ENCODE assay signal across 14 cellular contexts in genomic region chr3:104952587-104952986, GRCh38.
A peak's percentile ranks its signal among the peaks of the same experiment; 100 is the strongest.
DNase-seq lines count a peak whose midpoint lies in the region; ATAC-seq, FAIRE-seq and TF ChIP-seq lines count a peak whose summit lies in the region.
"Had no signal": no experiment of that assay in that cellular context is flagged by ENCODE, and none has a peak within 500 bp of the region (broad histone marks: within the 10 kb centered on the region; RNA-seq: fewer than 3 reads in every experiment).

No MANE protein-coding gene starts in this region.

- H3K4me3 ChIP-seq in PC-9 (no peak overlapping the region), endothelial cell of umbilical vein (replicated peaks in 1 of 3; ENCODE audit: insufficient read depth in 1 of 3, low read depth in 1 of 3, low read length in 3 of 3) (no peak overlapping the region)

- no peak overlapping the region for H2BK20ac ChIP-seq in H9 (ENCODE audit: low read depth, low read length, poor library complexity, severe bottlenecking)

- peaks cover 27% of the 10 kb centered on the region for H3K4me1 Mint-ChIP-seq in nephron
- H3K4me1 Mint-ChIP-seq in H9: no peaks in the 10 kb centered on the region
- H3K4me1 Mint-ChIP-seq: activated naive CD4-positive, alpha-beta T cell treated with anti-CD3 and anti-CD28 coated beads, Interleukin-2, amount 50 U/mL, for 24 hours; CD14-positive monocyte had no signal

- BruUV-seq in PC-9 (replicated peaks; lab: Mats Ljungman, UMichigan): no TSS peak
- BruUV-seq in endothelial cell of umbilical vein (replicated peaks; lab: Mats Ljungman, UMichigan): no TSS peak

- no peaks in the 10 kb centered on the region; the same call in 1 of the 2 replicates for H3F3A ChIP-seq in PC-9 (ENCODE audit: insufficient read depth, low read depth)

- intact Hi-C loops in PC-9 (cut with micrococcal nuclease; ENCODE audit: unreplicated experiment) (loop anchor here (10.0 kb wide), 2 partner anchors 202 to 412 kb away; partner anchors contain the start of gene ALCAM), endothelial cell of umbilical vein (cut with micrococcal nuclease) (no loop called here)

- no peak overlapping the region for H3K4me3 Mint-ChIP-seq in nephron
- H3K4me3 Mint-ChIP-seq in H9: no peak overlapping the region
- H3K4me3 Mint-ChIP-seq: activated naive CD4-positive, alpha-beta T cell treated with anti-CD3 and anti-CD28 coated beads, Interleukin-2, amount 50 U/mL, for 24 hours; CD14-positive monocyte had no signal

- TF ChIP-seq CTCF in PC-9 (conservative IDR thresholded peaks at IDR 0.05) (no peak), endothelial cell of umbilical vein (IDR thresholded peaks at IDR 0.05; ENCODE audit: extremely low read depth in 1 of 2, insufficient read depth in 1 of 2, low read depth in 1 of 2, low read length in 2 of 2) (no peak), nephron (IDR thresholded peaks at IDR 0.05; ENCODE audit: unreplicated experiment in 3 of 3) (no peak), H9 (conservative IDR thresholded peaks at IDR 0.05) (no peak)

- H2AFZ ChIP-seq in PC-9: 0 out of 2 replicates have a peak overlapping the region, but pooled peaks have one; percentile 8
- H2AFZ ChIP-seq in endothelial cell of umbilical vein (ENCODE audit: low read depth, low read length): peak overlapping the region; percentile 14
- no peak overlapping the region for H2AFZ ChIP-seq in H9 (ENCODE audit: low read length)

- CTCF ChIA-PET in PC-9 (lab: Charles Lee) (interaction anchor here (0.7 kb wide), 1 partner anchor 346 kb away, joined by 5 read pairs; no protein-coding TSS in a partner anchor), endothelial cell of umbilical vein (lab: Charles Lee) (interaction anchor here (0.8 to 2.7 kb wide), 3 partner anchors 11 to 31 kb away, joined by 3 to 7 read pairs (median 4); no protein-coding TSS in a partner anchor)

- H3K9me2 ChIP-seq in PC-9 (ENCODE audit: insufficient read depth): no peaks in the 10 kb centered on the region

- H3K79me1 ChIP-seq in H9 (ENCODE audit: insufficient read depth, low read depth, low read length, poor library complexity, severe bottlenecking): no peaks in the 10 kb centered on the region

- no peaks in the 10 kb centered on the region for H3K36me3 ChIP-seq in PC-9 (ENCODE audit: low read depth)
- no peaks in the 10 kb centered on the region for H3K36me3 ChIP-seq in endothelial cell of umbilical vein (ENCODE audit: control insufficient read depth in 2 of 2, extremely low read depth in 1 of 2, insufficient read depth in 2 of 2, low read length in 2 of 2)

- no peak for TF ChIP-seq POLR2A in endothelial cell of umbilical vein (IDR thresholded peaks at IDR 0.05; ENCODE audit: low read depth, low read length)

- no peak for ATAC-seq in GM18502 (IDR thresholded peaks at IDR 0.05; ENCODE audit: poor library complexity, unreplicated experiment)

- dilution Hi-C loops in endothelial cell of umbilical vein (cut with MboI; ENCODE audit: extremely low pct_ligation_motif_present, low sequenced_read_pairs): no loop called here

- H3K4me1 ChIP-seq in PC-9 (replicated peaks; ENCODE audit: insufficient read depth) (no peaks in the 10 kb centered on the region), endothelial cell of umbilical vein (ENCODE audit: control insufficient read depth, extremely low read depth, insufficient read depth, low read length) (peaks cover 8% of the 10 kb centered on the region), H9 (ENCODE audit: insufficient read depth, low read length) (no peaks in the 10 kb centered on the region)

- no peak overlapping the region for H2AK5ac ChIP-seq in H9 (ENCODE audit: insufficient read length, low read length)

- H3K9me3 ChIP-seq in PC-9 (ENCODE audit: insufficient read depth, low read depth): no peaks in the 10 kb centered on the region
- no peaks in the 10 kb centered on the region for H3K9me3 ChIP-seq in endothelial cell of umbilical vein (replicated peaks; ENCODE audit: control insufficient read depth, insufficient read depth, low read length)
- H3K9me3 ChIP-seq in H9 (ENCODE audit: control insufficient read depth, low read depth, low read length): no peaks in the 10 kb centered on the region

- DNase-seq in AG20443 (ENCODE audit: low spot score): peak; percentile 65
- peak in 1 of 2 experiments; percentile 35 for DNase-seq in PC-9
- peak; percentile 82 for DNase-seq in endothelial cell of umbilical vein (ENCODE audit: low read depth, low spot score)
- DNase-seq in NCI-H1105 treated with DMSO at 0.1 percent for 48 hours (lab: John Stamatoyannopoulos, UW): no peak
- DNase-seq in NCI-H2171 (lab: John Stamatoyannopoulos, UW): no peak
- DNase-seq in H9: no peak
- DNase-seq: activated CD4-positive, alpha-beta T cell treated with anti-CD3 and anti-CD28 coated beads, Interleukin-2, amount 50 U/mL, for 1 hour; effector CD8-positive, alpha-beta T cell; NCI-H526; occipital lobe had no signal

- H3T11ph ChIP-seq in H9 (ENCODE audit: low read length): no peak overlapping the region

- no peak overlapping the region for H3K4me2 ChIP-seq in PC-9
- peak overlapping the region; percentile 8 for H3K4me2 ChIP-seq in endothelial cell of umbilical vein (ENCODE audit: insufficient read depth, low read length)
- H3K4me2 ChIP-seq in H9 (ENCODE audit: insufficient read depth, insufficient read length, low read length): no peak overlapping the region

- no peak for FAIRE-seq in endothelial cell of umbilical vein (lab: Jason Lieb, UNC)

- no CpG with 5 or more reads among the region's 2 CpGs for WGBS in H9 (ENCODE audit: extremely low coverage, insufficient read length, low lambda C conversion rate)

- H3K36me3 Mint-ChIP-seq in nephron (ENCODE audit: low read depth) (no peaks in the 10 kb centered on the region), H9 (ENCODE audit: insufficient read depth in 1 of 3, low read depth in 3 of 3) (peaks cover 0 to 4% (median 0%) of the 10 kb centered on the region in 3 experiments; a peak in 2 of 7 replicates)
- H3K36me3 Mint-ChIP-seq: activated naive CD4-positive, alpha-beta T cell treated with anti-CD3 and anti-CD28 coated beads, Interleukin-2, amount 50 U/mL, for 24 hours; CD14-positive monocyte had no signal

- H3K56ac ChIP-seq in H9 (ENCODE audit: insufficient read length, low read depth, low read length): no peak overlapping the region

- POLR2A ChIA-PET in PC-9 (lab: Charles Lee; ENCODE audit: unreplicated experiment): no interaction called here
- POLR2A ChIA-PET in endothelial cell of umbilical vein (lab: Charles Lee): no interaction called here

- H3K23ac ChIP-seq in H9 (ENCODE audit: insufficient read length, low read depth, low read length): no peak overlapping the region

- no peaks in the 10 kb centered on the region for H3K27me3 ChIP-seq in PC-9 (ENCODE audit: insufficient read depth, low read depth)
- no peaks in the 10 kb centered on the region for H3K27me3 ChIP-seq in endothelial cell of umbilical vein (ENCODE audit: control insufficient read depth in 2 of 2, insufficient read depth in 2 of 2, low read length in 2 of 2)
- no peaks in the 10 kb centered on the region for H3K27me3 ChIP-seq in H9 (ENCODE audit: insufficient read depth, low read length)

- H3K9ac ChIP-seq in endothelial cell of umbilical vein (replicated peaks; ENCODE audit: extremely low read depth, insufficient read depth, low read length): no peak overlapping the region
- H3K9ac ChIP-seq in H9 (ENCODE audit: extremely low read depth, insufficient read length, low read length): no peak overlapping the region

- H3K79me2 ChIP-seq in PC-9 (ENCODE audit: low read depth): no peaks in the 10 kb centered on the region
- H3K79me2 ChIP-seq in endothelial cell of umbilical vein (ENCODE audit: control insufficient read depth, insufficient read depth, low read length): no peaks in the 10 kb centered on the region
- no peaks in the 10 kb centered on the region for H3K79me2 ChIP-seq in H9 (ENCODE audit: insufficient read depth, low read length)

- no peaks in the 10 kb centered on the region for H3K23me2 ChIP-seq in H9 (ENCODE audit: insufficient read length, low read depth, low read length, poor library complexity, severe bottlenecking)

- H2BK5ac ChIP-seq in H9 (ENCODE audit: insufficient read length, low read length): no peak overlapping the region

- no peak overlapping the region for H4K8ac ChIP-seq in H9 (replicated peaks; ENCODE audit: insufficient read length, low read depth, low read length)

- H3K27ac ChIP-seq in PC-9 (no peak overlapping the region), endothelial cell of umbilical vein (ENCODE audit: insufficient read depth, low read depth, low read length) (no peak overlapping the region), H9 (ENCODE audit: insufficient read length, low read depth, low read length) (no peak overlapping the region)

- H3K27me3 Mint-ChIP-seq in nephron (ENCODE audit: low read depth) (no peaks in the 10 kb centered on the region), H9 (ENCODE audit: low read depth) (no peaks in the 10 kb centered on the region)

- H4K20me1 ChIP-seq in PC-9 (ENCODE audit: insufficient read depth) (no peaks in the 10 kb centered on the region), endothelial cell of umbilical vein (replicated peaks; ENCODE audit: control insufficient read depth, extremely low read depth, insufficient read depth, low read length) (no peaks in the 10 kb centered on the region), H9 (ENCODE audit: control insufficient read depth, insufficient read depth, insufficient read length) (no peaks in the 10 kb centered on the region)

- no peak overlapping the region for H4K91ac ChIP-seq in H9 (ENCODE audit: insufficient read length, low read depth, low read length)

- H3K4ac ChIP-seq in H9 (ENCODE audit: low read depth, low read length): no peak overlapping the region

- H4K5ac ChIP-seq in H9 (ENCODE audit: insufficient read length, low read depth, low read length): no peak overlapping the region

- no peak overlapping the region for H2BK15ac ChIP-seq in H9 (ENCODE audit: low read depth, low read length)

- H3K27ac Mint-ChIP-seq in nephron (peak overlapping the region; percentile 77 to 95 (median 93)), H9 (no peak overlapping the region)
- H3K27ac Mint-ChIP-seq: activated naive CD4-positive, alpha-beta T cell treated with anti-CD3 and anti-CD28 coated beads, Interleukin-2, amount 50 U/mL, for 24 hours; CD14-positive monocyte had no signal

- no peak overlapping the region for H2BK12ac ChIP-seq in H9 (ENCODE audit: insufficient read length, low read depth, low read length)

- H3K18ac ChIP-seq in H9 (ENCODE audit: insufficient read length, low read depth, low read length): no peak overlapping the region

- peaks cover 2% of the 10 kb centered on the region for H3K9me3 Mint-ChIP-seq in nephron
- H3K9me3 Mint-ChIP-seq in H9: peaks cover 0 to 2% of the 10 kb centered on the region in 2 experiments; a peak in 3 of 5 replicates

- no peak overlapping the region for H2BK120ac ChIP-seq in H9 (ENCODE audit: low read depth, low read length, poor library complexity, severe bottlenecking)

- no peaks in the 10 kb centered on the region for H3K9me1 ChIP-seq in endothelial cell of umbilical vein (replicated peaks; ENCODE audit: control insufficient read depth, extremely low read depth, insufficient read depth, low read length)

- no peak overlapping the region for H3K14ac ChIP-seq in H9 (ENCODE audit: insufficient read depth, low read length)

Comparison
In these comparisons a context has a peak if more than half of its experiments do, and no peak if none do; other contexts are left out.
1. DNase-seq: peak in AG20443 (single experiment) and endothelial cell of umbilical vein (single experiment); none in NCI-H1105 treated with DMSO at 0.1 percent for 48 hours (single experiment), NCI-H2171 (single experiment) and H9 (single experiment).
2. H3K27ac Mint-ChIP-seq: peak in nephron (3 of 3); none in H9 (0 of 3).